In genomic region chr6:43391448-43392031, GRCh38 we compare ENCODE assay signal across 10 cellular contexts. TPM values are rescaled to one million over a fixed set of nuclear protein-coding genes. Genes with fewer than 3 reads are reported as not detected.
DNase-seq lines count a peak whose midpoint lies in the region; ATAC-seq and TF ChIP-seq lines count a peak whose summit lies in the region.
"Had no signal": no experiment of that assay in that cellular context is flagged by ENCODE, and none has a peak within 500 bp of the region (broad histone marks: within the 10 kb centered on the region; RNA-seq: fewer than 3 reads in every experiment).

No MANE protein-coding gene starts in this region.

- TF ChIP-seq CTCF in type B pancreatic cell (conservative IDR thresholded peaks at IDR 0.05) (no peak), sigmoid colon (IDR thresholded peaks at IDR 0.05) (no peak), PC-9 (conservative IDR thresholded peaks at IDR 0.05) (no peak)

- H3K27me3 Mint-ChIP-seq in type B pancreatic cell, result no peaks in the 10 kb centered on the region

- H3K36me3 Mint-ChIP-seq in type B pancreatic cell, result no peaks in the 10 kb centered on the region

- H3K9me3 ChIP-seq in sigmoid colon (no peaks in the 10 kb centered on the region), PC-9 (ENCODE audit: insufficient read depth, low read depth) (no peaks in the 10 kb centered on the region)
- H3K9me3 ChIP-seq: A549, HAP-1 had no signal

- H3K27ac ChIP-seq in sigmoid colon (no peak overlapping the region), PC-9 (no peak overlapping the region)
- H3K27ac ChIP-seq: A549 had no signal

- H3K4me1 ChIP-seq in sigmoid colon, result no peaks in the 10 kb centered on the region
- H3K4me1 ChIP-seq in PC-9 (replicated peaks; ENCODE audit: insufficient read depth), result peaks cover 12% of the 10 kb centered on the region
- H3K4me1 ChIP-seq: A549, HAP-1 had no signal

- no peak overlapping the region for H3K4me2 ChIP-seq in PC-9
- H3K4me2 ChIP-seq: A549 had no signal

- no peak for TF ChIP-seq POLR2A in sigmoid colon (IDR thresholded peaks at IDR 0.05)

- peak; percentile 11 to 14 for DNase-seq in activated CD8-positive, alpha-beta memory T cell treated with anti-CD3 and anti-CD28 coated beads for 1 hour (ENCODE audit: extremely low read depth in 1 of 2, low read depth in 1 of 2)
- DNase-seq in activated CD8-positive, alpha-beta memory T cell treated with anti-CD3 and anti-CD28 coated beads for 24 hours, result no peak
- DNase-seq in activated CD8-positive, alpha-beta memory T cell treated with anti-CD3 and anti-CD28 coated beads, Interleukin-2, amount 50 U/mL, for 4 hours, result peak; percentile 37
- DNase-seq in islet precursor cell, result peak; percentile 91
- DNase-seq in type B pancreatic cell (ENCODE audit: extremely low spot score, unreplicated experiment), result no peak
- DNase-seq in sigmoid colon, result no peak
- no peak for DNase-seq in PC-9

- intact Hi-C loops in sigmoid colon (cut with DNase I) (no loop called here), PC-9 (cut with micrococcal nuclease; ENCODE audit: unreplicated experiment) (no loop called here)

- H3K27me3 ChIP-seq in sigmoid colon (peaks cover 0 to 4% (median 0%) of the 10 kb centered on the region in 3 donors), PC-9 (ENCODE audit: insufficient read depth, low read depth) (no peaks in the 10 kb centered on the region)

- H3K9me2 ChIP-seq in PC-9 (ENCODE audit: insufficient read depth), result no peaks in the 10 kb centered on the region

- H3K36me3 ChIP-seq in sigmoid colon, result no peaks in the 10 kb centered on the region
- no peaks in the 10 kb centered on the region for H3K36me3 ChIP-seq in PC-9 (ENCODE audit: low read depth)
- H3K36me3 ChIP-seq: HAP-1 had no signal

- CTCF ChIA-PET in PC-9 (lab: Charles Lee), result interaction anchor here (0.6 kb wide), 1 partner anchor 9 kb away, joined by 6 read pairs; no protein-coding TSS in a partner anchor

- peaks cover 9% of the 10 kb centered on the region; the same call in 1 of the 2 replicates for H3F3A ChIP-seq in PC-9 (ENCODE audit: insufficient read depth, low read depth)

- H4K20me1 ChIP-seq in PC-9 (ENCODE audit: insufficient read depth), result no peaks in the 10 kb centered on the region

- no peak for ATAC-seq in HG03354 (IDR thresholded peaks at IDR 0.05; ENCODE audit: poor library complexity, severe bottlenecking, unreplicated experiment)
- ATAC-seq: A549 had no signal

- peak overlapping the region; percentile 42 for H3K27ac Mint-ChIP-seq in type B pancreatic cell

- WGBS in sigmoid colon, 2 donors, result 43 to 82% methylated on average over 13 of the region's 13 CpGs

- H3K4me3 ChIP-seq in sigmoid colon (no peak overlapping the region), PC-9 (no peak overlapping the region)
- H3K4me3 ChIP-seq: A549, HAP-1 had no signal

- no peaks in the 10 kb centered on the region for H3K9me3 Mint-ChIP-seq in type B pancreatic cell

- peaks cover 42% of the 10 kb centered on the region for H3K4me1 Mint-ChIP-seq in type B pancreatic cell (ENCODE audit: unreplicated experiment)

- no peak overlapping the region for H2AFZ ChIP-seq in PC-9

- POLR2A ChIA-PET in PC-9 (lab: Charles Lee; ENCODE audit: unreplicated experiment), result no interaction called here

- no TSS peak for BruUV-seq in PC-9 (replicated peaks; lab: Mats Ljungman, UMichigan)

- no peaks in the 10 kb centered on the region for H3K79me2 ChIP-seq in PC-9 (ENCODE audit: low read depth)

- no peak for TF ChIP-seq EP300 in sigmoid colon (IDR thresholded peaks at IDR 0.05)

- H3K4me3 Mint-ChIP-seq in type B pancreatic cell, result peak overlapping the region; percentile 55

RNA-seq across cellular contexts. Expression of gene ZNF318, which starts 22.1 kb away (rescaled TPM):
- 13.3 and 23.3 TPM in 2 replicates for total RNA-seq in type B pancreatic cell (ENCODE audit: low replicate concordance)
- 10 to 100 TPM; 11.7 to 19.1 (median 15.1) TPM for total RNA-seq in sigmoid colon
- 10 to 100 TPM in 1 of 3 donors, 1 to 10 TPM in 2; 2.1 to 12.7 (median 2.4) TPM for polyA plus RNA-seq in sigmoid colon
- 14.9 and 17.1 TPM in 2 replicates for total RNA-seq in PC-9 (2021)

RNA-seq across cellular contexts. Expression of gene ABCC10, which starts 35.8 kb away (rescaled TPM):
- total RNA-seq in type B pancreatic cell (ENCODE audit: low replicate concordance) (39.1 and 46.5 TPM in 2 replicates), sigmoid colon (10 to 100 TPM; 11.5 to 24.9 (median 12.3) TPM), PC-9 (2021) (28.4 and 28.7 TPM in 2 replicates)
- polyA plus RNA-seq in sigmoid colon, result 10 to 100 TPM in 1 of 3 donors, 1 to 10 TPM in 2; 2.4 to 25.0 (median 5.1) TPM

Comparison
In these comparisons a context has a peak if more than half of its experiments do, and no peak if none do; other contexts are left out.
1. DNase-seq: peak in activated CD8-positive, alpha-beta memory T cell treated with anti-CD3 and anti-CD28 coated beads for 1 hour (2 of 2), activated CD8-positive, alpha-beta memory T cell treated with anti-CD3 and anti-CD28 coated beads, Interleukin-2, amount 50 U/mL, for 4 hours (single experiment) and islet precursor cell (single experiment); none in activated CD8-positive, alpha-beta memory T cell treated with anti-CD3 and anti-CD28 coated beads for 24 hours (single experiment), type B pancreatic cell (single experiment), sigmoid colon (single experiment) and PC-9 (0 of 2).